ENCODE assay signal across 1 cellular context in genomic region chr7:22672892-22673637, GRCh38.
TF ChIP-seq lines count a peak whose summit lies in the region.

No MANE protein-coding gene starts in this region.

TF ChIP-seq in IMR-90, 13 proteins besides CTCF, POLR2A, EP300 and RAD21:
- no peak for TF ChIP-seq FOS (IDR thresholded peaks at IDR 0.05; ENCODE audit: low read depth, low read length)
- TF ChIP-seq ELK1 (IDR thresholded peaks at IDR 0.05; ENCODE audit: borderline replicate concordance, low read depth, low read length): no peak
- no peak for TF ChIP-seq RCOR1 (IDR thresholded peaks at IDR 0.05; ENCODE audit: insufficient replicate concordance, low read length)
- TF ChIP-seq MAZ (IDR thresholded peaks at IDR 0.05; ENCODE audit: borderline replicate concordance, low read depth, low read length): no peak
- no peak for TF ChIP-seq SMC3 (IDR thresholded peaks at IDR 0.05; ENCODE audit: low read depth, low read length)
- no peak for TF ChIP-seq USF2 (IDR thresholded peaks at IDR 0.05; ENCODE audit: low read depth, low read length)
- no peak for TF ChIP-seq CHD1 (IDR thresholded peaks at IDR 0.05; ENCODE audit: low read depth, low read length)
- no peak for TF ChIP-seq NFE2L2 (IDR thresholded peaks at IDR 0.05; ENCODE audit: low read depth, low read length)
- no peak for TF ChIP-seq MXI1 (IDR thresholded peaks at IDR 0.05; ENCODE audit: borderline replicate concordance, low read depth, low read length)
- TF ChIP-seq MAFK (IDR thresholded peaks at IDR 0.05; ENCODE audit: low read depth, low read length): no peak
- no peak for TF ChIP-seq CEBPB (IDR thresholded peaks at IDR 0.05; ENCODE audit: low read depth, low read length)
- TF ChIP-seq RFX5 (IDR thresholded peaks at IDR 0.05; ENCODE audit: low read depth, low read length): no peak
- no peak for TF ChIP-seq BHLHE40 (IDR thresholded peaks at IDR 0.05; ENCODE audit: low read depth, low read length)
